1 cellular context compared by ENCODE assay signal in the genomic region with DNA sequence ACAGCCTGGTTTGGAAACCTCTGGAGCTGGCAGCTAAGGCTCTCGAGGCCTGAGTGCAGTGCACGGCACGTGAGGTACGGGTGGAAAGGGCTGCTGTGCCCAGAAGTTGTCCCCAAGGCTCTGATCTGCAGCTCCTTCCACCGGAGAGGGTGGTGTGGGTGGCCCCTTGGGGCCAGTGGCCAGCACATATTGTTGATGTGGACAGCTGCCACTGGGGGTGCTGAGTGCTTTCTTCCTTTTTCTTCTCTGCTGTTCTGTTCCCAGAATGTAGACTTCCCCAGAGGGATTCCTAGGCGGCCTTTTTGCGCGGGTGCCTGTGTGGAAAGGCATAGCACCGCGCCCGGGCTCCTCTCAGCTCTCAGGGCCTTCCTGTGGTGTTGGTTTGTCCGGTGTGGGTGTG.
TF ChIP-seq lines count a peak whose summit lies in the region.

No MANE protein-coding gene starts in this region.

TF ChIP-seq in WTC11, 78 proteins besides CTCF, POLR2A, EP300 and RAD21 (continued from another document):
- TF ChIP-seq, protein P1, sequence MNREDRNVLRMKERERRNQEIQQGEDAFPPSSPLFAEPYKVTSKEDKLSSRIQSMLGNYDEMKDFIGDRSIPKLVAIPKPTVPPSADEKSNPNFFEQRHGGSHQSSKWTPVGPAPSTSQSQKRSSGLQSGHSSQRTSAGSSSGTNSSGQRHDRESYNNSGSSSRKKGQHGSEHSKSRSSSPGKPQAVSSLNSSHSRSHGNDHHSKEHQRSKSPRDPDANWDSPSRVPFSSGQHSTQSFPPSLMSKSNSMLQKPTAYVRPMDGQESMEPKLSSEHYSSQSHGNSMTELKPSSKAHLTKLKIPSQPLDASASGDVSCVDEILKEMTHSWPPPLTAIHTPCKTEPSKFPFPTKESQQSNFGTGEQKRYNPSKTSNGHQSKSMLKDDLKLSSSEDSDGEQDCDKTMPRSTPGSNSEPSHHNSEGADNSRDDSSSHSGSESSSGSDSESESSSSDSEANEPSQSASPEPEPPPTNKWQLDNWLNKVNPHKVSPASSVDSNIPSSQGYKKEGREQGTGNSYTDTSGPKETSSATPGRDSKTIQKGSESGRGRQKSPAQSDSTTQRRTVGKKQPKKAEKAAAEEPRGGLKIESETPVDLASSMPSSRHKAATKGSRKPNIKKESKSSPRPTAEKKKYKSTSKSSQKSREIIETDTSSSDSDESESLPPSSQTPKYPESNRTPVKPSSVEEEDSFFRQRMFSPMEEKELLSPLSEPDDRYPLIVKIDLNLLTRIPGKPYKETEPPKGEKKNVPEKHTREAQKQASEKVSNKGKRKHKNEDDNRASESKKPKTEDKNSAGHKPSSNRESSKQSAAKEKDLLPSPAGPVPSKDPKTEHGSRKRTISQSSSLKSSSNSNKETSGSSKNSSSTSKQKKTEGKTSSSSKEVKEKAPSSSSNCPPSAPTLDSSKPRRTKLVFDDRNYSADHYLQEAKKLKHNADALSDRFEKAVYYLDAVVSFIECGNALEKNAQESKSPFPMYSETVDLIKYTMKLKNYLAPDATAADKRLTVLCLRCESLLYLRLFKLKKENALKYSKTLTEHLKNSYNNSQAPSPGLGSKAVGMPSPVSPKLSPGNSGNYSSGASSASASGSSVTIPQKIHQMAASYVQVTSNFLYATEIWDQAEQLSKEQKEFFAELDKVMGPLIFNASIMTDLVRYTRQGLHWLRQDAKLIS (CRISPR knock-in tag; IDR thresholded peaks at IDR 0.05; ENCODE audit: borderline replicate concordance): no peak
- TF ChIP-seq FOXJ3 (CRISPR knock-in tag; IDR thresholded peaks at IDR 0.05; ENCODE audit: borderline replicate concordance): no peak
- TF ChIP-seq, protein P2, sequence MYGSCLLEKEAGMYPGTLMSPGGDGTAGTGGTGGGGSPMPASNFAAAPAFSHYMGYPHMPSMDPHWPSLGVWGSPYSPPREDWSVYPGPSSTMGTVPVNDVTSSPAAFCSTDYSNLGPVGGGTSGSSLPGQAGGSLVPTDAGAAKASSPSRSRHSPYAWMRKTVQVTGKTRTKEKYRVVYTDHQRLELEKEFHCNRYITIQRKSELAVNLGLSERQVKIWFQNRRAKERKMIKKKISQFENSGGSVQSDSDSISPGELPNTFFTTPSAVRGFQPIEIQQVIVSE (CRISPR knock-in tag; IDR thresholded peaks at IDR 0.05; ENCODE audit: borderline replicate concordance): no peak
TF ChIP-seq in WTC11: peak in this region for 0.
